In genomic region chr2:147663964-147664363, GRCh38 we compare ENCODE assay signal across 12 cellular contexts.
A peak's percentile ranks its signal among the peaks of the same experiment; 100 is the strongest.
DNase-seq lines count a peak whose midpoint lies in the region; ATAC-seq lines count a peak whose summit lies in the region.
"Had no signal": no experiment of that assay in that cellular context is flagged by ENCODE, and none has a peak within 500 bp of the region (broad histone marks: within the 10 kb centered on the region; RNA-seq: fewer than 3 reads in every experiment).

No MANE protein-coding gene starts in this region.

- intact Hi-C loops in activated T-helper 2 cell treated with anti-CD3 and anti-CD28 coated beads, Interferon-gamma antibody, Interleukin-2, Interleukin-4, amounts not matched to agents 10 μg/mL and 5 μg/mL and 100 μg/mL, durations not matched to agents 14 hours and 24 hours and 36 hours (cut with micrococcal nuclease) = loop anchor here (2.0 to 5.0 kb wide), 4 partner anchors 35 to 367 kb away; partner anchors contain the start of gene ACVR2A

- no peaks in the 10 kb centered on the region for H3K27me3 ChIP-seq in CD4-positive, CD25-positive, alpha-beta regulatory T cell (ENCODE audit: control insufficient read depth, insufficient read depth, low read length)
- H3K27me3 ChIP-seq: neural progenitor cell had no signal

- peaks cover 15% of the 10 kb centered on the region for H3K4me1 ChIP-seq in CD4-positive, CD25-positive, alpha-beta regulatory T cell (ENCODE audit: control insufficient read depth, insufficient read depth, low read length, poor library complexity, severe bottlenecking)
- H3K4me1 ChIP-seq: neural progenitor cell had no signal

- no peaks in the 10 kb centered on the region for H3K9me3 ChIP-seq in CD4-positive, CD25-positive, alpha-beta regulatory T cell (ENCODE audit: control insufficient read depth in 2 of 2, low read length in 2 of 2)

- ATAC-seq in CD4-positive, CD25-positive, alpha-beta regulatory T cell (ENCODE audit: low read depth in 2 of 2) = peak; percentile 29 to 32
- ATAC-seq in GM18873 (IDR thresholded peaks at IDR 0.05; ENCODE audit: low FRiP score, unreplicated experiment) (peak; percentile 25), HG02885 (IDR thresholded peaks at IDR 0.05; ENCODE audit: poor library complexity, unreplicated experiment) (peak; percentile 31), GM19324 (IDR thresholded peaks at IDR 0.05; ENCODE audit: low FRiP score, unreplicated experiment) (no peak)

- H3K27ac Mint-ChIP-seq in CD4-positive, CD25-positive, alpha-beta regulatory T cell = peak overlapping the region; percentile 88 to 99 (median 90)
- peak overlapping the region; percentile 54 for H3K27ac Mint-ChIP-seq in activated T-helper 2 cell treated with anti-CD3 and anti-CD28 coated beads, Interferon-gamma antibody, Interleukin-2, Interleukin-4, amounts not matched to agents 10 μg/mL and 5 μg/mL and 100 μg/mL, durations not matched to agents 14 hours and 24 hours and 36 hours
- H3K27ac Mint-ChIP-seq: neural progenitor cell had no signal

- peaks cover 11 to 28% (median 20%) of the 10 kb centered on the region in 4 donors for H3K4me1 Mint-ChIP-seq in CD4-positive, CD25-positive, alpha-beta regulatory T cell
- peaks cover 37% of the 10 kb centered on the region for H3K4me1 Mint-ChIP-seq in activated T-helper 2 cell treated with anti-CD3 and anti-CD28 coated beads, Interferon-gamma antibody, Interleukin-2, Interleukin-4, amounts not matched to agents 10 μg/mL and 5 μg/mL and 100 μg/mL, durations not matched to agents 14 hours and 24 hours and 36 hours (ENCODE audit: low read depth)

- peak overlapping the region; percentile 68 to 79 (median 78) for H3K4me3 Mint-ChIP-seq in CD4-positive, CD25-positive, alpha-beta regulatory T cell
- H3K4me3 Mint-ChIP-seq in activated T-helper 2 cell treated with anti-CD3 and anti-CD28 coated beads, Interferon-gamma antibody, Interleukin-2, Interleukin-4, amounts not matched to agents 10 μg/mL and 5 μg/mL and 100 μg/mL, durations not matched to agents 14 hours and 24 hours and 36 hours (ENCODE audit: low read depth) = peak overlapping the region; percentile 47
- H3K4me3 Mint-ChIP-seq: neural progenitor cell had no signal

- H3K27ac ChIP-seq in CD4-positive, CD25-positive, alpha-beta regulatory T cell (ENCODE audit: insufficient read depth, low read length, poor library complexity, severe bottlenecking) = peak overlapping the region; percentile 67
- H3K27ac ChIP-seq: neural progenitor cell had no signal

- no peaks in the 10 kb centered on the region for H3K36me3 Mint-ChIP-seq in CD4-positive, CD25-positive, alpha-beta regulatory T cell
- H3K36me3 Mint-ChIP-seq in activated T-helper 2 cell treated with anti-CD3 and anti-CD28 coated beads, Interferon-gamma antibody, Interleukin-2, Interleukin-4, amounts not matched to agents 10 μg/mL and 5 μg/mL and 100 μg/mL, durations not matched to agents 14 hours and 24 hours and 36 hours (ENCODE audit: low read depth) = peaks cover 1% of the 10 kb centered on the region
- H3K36me3 Mint-ChIP-seq: neural progenitor cell had no signal

- H3K4me3 ChIP-seq in CD4-positive, CD25-positive, alpha-beta regulatory T cell (ENCODE audit: low read depth, low read length) = peak overlapping the region; percentile 87
- H3K4me3 ChIP-seq: neural progenitor cell had no signal

- H3K36me3 ChIP-seq in CD4-positive, CD25-positive, alpha-beta regulatory T cell (ENCODE audit: control insufficient read depth, insufficient read depth, low read length) = no peaks in the 10 kb centered on the region
- H3K36me3 ChIP-seq: neural progenitor cell had no signal

- peaks cover 0 to 5% (median 0%) of the 10 kb centered on the region in 7 donors for H3K9me3 Mint-ChIP-seq in CD4-positive, CD25-positive, alpha-beta regulatory T cell
- peaks cover 5% of the 10 kb centered on the region for H3K9me3 Mint-ChIP-seq in activated T-helper 2 cell treated with anti-CD3 and anti-CD28 coated beads, Interferon-gamma antibody, Interleukin-2, Interleukin-4, amounts not matched to agents 10 μg/mL and 5 μg/mL and 100 μg/mL, durations not matched to agents 14 hours and 24 hours and 36 hours

- H3K27me3 Mint-ChIP-seq in CD4-positive, CD25-positive, alpha-beta regulatory T cell = no peaks in the 10 kb centered on the region
- H3K27me3 Mint-ChIP-seq in activated T-helper 2 cell treated with anti-CD3 and anti-CD28 coated beads, Interferon-gamma antibody, Interleukin-2, Interleukin-4, amounts not matched to agents 10 μg/mL and 5 μg/mL and 100 μg/mL, durations not matched to agents 14 hours and 24 hours and 36 hours (ENCODE audit: low read depth) = peaks cover 3% of the 10 kb centered on the region

- no peak for DNase-seq in CD4-positive, CD25-positive, alpha-beta regulatory T cell
- DNase-seq in activated T-helper 2 cell treated with anti-CD3 and anti-CD28 coated beads, Interferon-gamma antibody, Interleukin-2, Interleukin-4, amounts not matched to agents 10 μg/mL and 5 μg/mL and 100 μg/mL, durations not matched to agents 14 hours and 24 hours and 36 hours (ENCODE audit: low spot score) = no peak
- DNase-seq in NCI-H2081 treated with DMSO at 0.1 percent for 48 hours (lab: John Stamatoyannopoulos, UW) = no peak
- no peak for DNase-seq in NCI-H82 treated with DMSO at 0.1 percent for 48 hours (lab: John Stamatoyannopoulos, UW; ENCODE audit: unreplicated experiment)
- no peak for DNase-seq in NCI-H345 (lab: John Stamatoyannopoulos, UW)
- DNase-seq: H7; NCI-H1092 treated with DMSO at 0.1 percent for 48 hours; stimulated activated naive CD4-positive, alpha-beta T cell treated with Interleukin-2 at 50 U/mL for 16 hours had no signal
